In genomic region chr16:2983706-2984136, GRCh38 we compare ENCODE assay signal across 7 cellular contexts. TPM values are rescaled to one million over a fixed set of nuclear protein-coding genes. Genes with fewer than 3 reads are reported as not detected.
DNase-seq lines count a peak whose midpoint lies in the region; TF ChIP-seq lines count a peak whose summit lies in the region.

No MANE protein-coding gene starts in this region.

- peaks cover 7% of the 10 kb centered on the region for H3K36me3 Mint-ChIP-seq in activated naive CD4-positive, alpha-beta T cell treated with anti-CD3 and anti-CD28 coated beads for 36 hours (ENCODE audit: low read depth)
- H3K36me3 Mint-ChIP-seq in glutamatergic neuron (ENCODE audit: unreplicated experiment) = no peaks in the 10 kb centered on the region

- no peak for TF ChIP-seq POLR2A in vagina (IDR thresholded peaks at IDR 0.05)

- no peaks in the 10 kb centered on the region for H3K9me3 Mint-ChIP-seq in activated naive CD4-positive, alpha-beta T cell treated with anti-CD3 and anti-CD28 coated beads for 36 hours
- peaks cover 3% of the 10 kb centered on the region for H3K9me3 Mint-ChIP-seq in glutamatergic neuron (ENCODE audit: unreplicated experiment)

- H3K27me3 ChIP-seq in KMS-11 (ENCODE audit: insufficient read depth, low read depth) = peaks cover 51% of the 10 kb centered on the region
- H3K27me3 ChIP-seq in vagina = no peaks in the 10 kb centered on the region

- H3K36me3 ChIP-seq in KMS-11 (ENCODE audit: insufficient read depth) = no peaks in the 10 kb centered on the region
- H3K36me3 ChIP-seq in vagina = no peaks in the 10 kb centered on the region

- DNase-seq in GM12865 (ENCODE audit: low read depth) (peak; percentile 62), SK-N-DZ (ENCODE audit: low spot score) (peak; percentile 82), glutamatergic neuron (peak; percentile 91), posterior vena cava (ENCODE audit: low spot score) (peak; percentile 94), vagina (ENCODE audit: extremely low spot score in 2 of 2) (no peak)
- DNase-seq in activated naive CD4-positive, alpha-beta T cell treated with anti-CD3 and anti-CD28 coated beads for 36 hours = peak; percentile 81

- H2AFZ ChIP-seq in KMS-11 (ENCODE audit: low read depth) = peak overlapping the region; percentile 76

- peak overlapping the region; percentile 98 for H3K4me2 ChIP-seq in KMS-11

- H3K4me3 Mint-ChIP-seq in activated naive CD4-positive, alpha-beta T cell treated with anti-CD3 and anti-CD28 coated beads for 36 hours = peak overlapping the region; percentile 36
- H3K4me3 Mint-ChIP-seq in glutamatergic neuron (ENCODE audit: unreplicated experiment) = no peak overlapping the region

- H3K27ac Mint-ChIP-seq in activated naive CD4-positive, alpha-beta T cell treated with anti-CD3 and anti-CD28 coated beads for 36 hours = no peak overlapping the region
- H3K27ac Mint-ChIP-seq in glutamatergic neuron (ENCODE audit: unreplicated experiment) = no peak overlapping the region

- peaks cover 27% of the 10 kb centered on the region for H3K4me1 ChIP-seq in KMS-11 (ENCODE audit: low read depth, poor library complexity, severe bottlenecking)
- H3K4me1 ChIP-seq in vagina = peaks cover 37% of the 10 kb centered on the region

- TF ChIP-seq CTCF in GM12865 (IDR thresholded peaks at IDR 0.05; ENCODE audit: insufficient read depth, low read depth, low read length, missing control alignments) = peak; percentile 84
- TF ChIP-seq CTCF in KMS-11 (conservative IDR thresholded peaks at IDR 0.05; ENCODE audit: low read depth, low read length) = peak; percentile 90
- TF ChIP-seq CTCF in glutamatergic neuron (IDR thresholded peaks at IDR 0.05; ENCODE audit: partially characterized antibody, unreplicated experiment) = peak; percentile 93
- TF ChIP-seq CTCF in vagina (IDR thresholded peaks at IDR 0.05) = peak; percentile 81 to 92 (median 92)

- no peak overlapping the region for H3K4me3 ChIP-seq in GM12865 (ENCODE audit: low read depth, low read length)
- H3K4me3 ChIP-seq in KMS-11 (IDR thresholded peaks at IDR 0.05; ENCODE audit: insufficient read depth, low read depth, low read length) = no peak overlapping the region
- H3K4me3 ChIP-seq in vagina = peak overlapping the region; percentile 11 to 28

- H3K9me3 ChIP-seq in vagina = no peaks in the 10 kb centered on the region

- intact Hi-C loops in activated naive CD4-positive, alpha-beta T cell treated with anti-CD3 and anti-CD28 coated beads for 36 hours (cut with micrococcal nuclease) = loop anchor here (1.0 to 2.0 kb wide), 2 partner anchors 56 to 79 kb away; no protein-coding TSS in a partner anchor
- intact Hi-C loops in posterior vena cava (cut with DNase I) (loop anchor here in 1 of 2 donors (2.0 kb wide), 1 partner anchor 41 kb away; no protein-coding TSS in a partner anchor), vagina (cut with DNase I) (no loop called here)

- peaks cover 10% of the 10 kb centered on the region for H3K4me1 Mint-ChIP-seq in activated naive CD4-positive, alpha-beta T cell treated with anti-CD3 and anti-CD28 coated beads for 36 hours (ENCODE audit: low read depth)
- peaks cover 5% of the 10 kb centered on the region for H3K4me1 Mint-ChIP-seq in glutamatergic neuron (ENCODE audit: low read depth, unreplicated experiment)

- CTCF ChIA-PET in activated naive CD4-positive, alpha-beta T cell treated with anti-CD3 and anti-CD28 coated beads for 36 hours (lab: Charles Lee) = interaction anchor here (0.7 to 1.4 kb wide), 4 partner anchors 9 to 48 kb away, joined by 3 to 9 read pairs (median 3); no protein-coding TSS in a partner anchor

- H3K79me2 ChIP-seq in KMS-11 (ENCODE audit: insufficient read depth, low read depth) = peaks cover 13% of the 10 kb centered on the region; the same call in 1 of the 2 replicates

- H3K9ac ChIP-seq in KMS-11 = peak overlapping the region; percentile 17; the same call in 1 of the 2 replicates

- no peak overlapping the region for H3K27ac ChIP-seq in KMS-11
- no peak overlapping the region for H3K27ac ChIP-seq in vagina

- no peaks in the 10 kb centered on the region for H4K20me1 ChIP-seq in KMS-11 (ENCODE audit: insufficient read depth)

- no peaks in the 10 kb centered on the region for H3K27me3 Mint-ChIP-seq in activated naive CD4-positive, alpha-beta T cell treated with anti-CD3 and anti-CD28 coated beads for 36 hours (ENCODE audit: low read depth)
- peaks cover 6% of the 10 kb centered on the region for H3K27me3 Mint-ChIP-seq in glutamatergic neuron (ENCODE audit: unreplicated experiment)

RNA-seq across cellular contexts. Expression of gene PKMYT1, which starts 3.5 kb away (rescaled TPM):
- polyA plus RNA-seq in SK-N-DZ (2014; cell fraction: cytosol; rRNA removed) = 90.4 and 97.4 TPM in 2 replicates
- polyA plus RNA-seq in SK-N-DZ (2014; cell fraction: nucleus; rRNA removed) = 238 and 259 TPM in 2 replicates
- 100 to 1,000 TPM; 128 to 136 TPM for total RNA-seq in activated naive CD4-positive, alpha-beta T cell treated with anti-CD3 and anti-CD28 coated beads for 36 hours
- total RNA-seq in glutamatergic neuron (ENCODE audit: unreplicated experiment) = 8.5 TPM
- total RNA-seq in posterior vena cava = 1 to 10 TPM in 1 of 2 donors, under 1 TPM in 1; 0.76 to 1.6 TPM
- 6.9 TPM for total RNA-seq in vagina

RNA-seq across cellular contexts. Expression of gene PAQR4, which starts 14.6 kb away (rescaled TPM):
- 61.7 and 66.7 TPM in 2 replicates for polyA plus RNA-seq in SK-N-DZ (2014; cell fraction: cytosol; rRNA removed)
- polyA plus RNA-seq in SK-N-DZ (2014; cell fraction: nucleus; rRNA removed) = 84.7 and 92.4 TPM in 2 replicates
- 10 to 100 TPM; 25.8 to 28.2 TPM for total RNA-seq in activated naive CD4-positive, alpha-beta T cell treated with anti-CD3 and anti-CD28 coated beads for 36 hours
- 69.1 TPM for total RNA-seq in glutamatergic neuron (ENCODE audit: unreplicated experiment)
- total RNA-seq in posterior vena cava = 1 to 10 TPM; 2.5 to 5.4 TPM
- 2.7 TPM for total RNA-seq in vagina

RNA-seq across cellular contexts. Expression of gene KREMEN2, which starts 19.6 kb away (rescaled TPM):
- polyA plus RNA-seq in SK-N-DZ (2014; cell fraction: cytosol; rRNA removed) = 16.9 and 22.7 TPM in 2 replicates
- 45.5 and 46.1 TPM in 2 replicates for polyA plus RNA-seq in SK-N-DZ (2014; cell fraction: nucleus; rRNA removed)
- not detected for total RNA-seq in activated naive CD4-positive, alpha-beta T cell treated with anti-CD3 and anti-CD28 coated beads for 36 hours
- total RNA-seq in glutamatergic neuron (ENCODE audit: unreplicated experiment) (12.8 TPM), posterior vena cava (not detected), vagina (not detected)

RNA-seq across cellular contexts. Expression of gene CLDN9, which starts 29.0 kb away (rescaled TPM):
- polyA plus RNA-seq in SK-N-DZ (2014; cell fraction: cytosol; rRNA removed) = not detected in 2 replicates
- 0.17 TPM in 1 of 2 replicates, not detected in the other for polyA plus RNA-seq in SK-N-DZ (2014; cell fraction: nucleus; rRNA removed)
- not detected for total RNA-seq in activated naive CD4-positive, alpha-beta T cell treated with anti-CD3 and anti-CD28 coated beads for 36 hours
- total RNA-seq in glutamatergic neuron (ENCODE audit: unreplicated experiment) = 0.39 TPM
- total RNA-seq in posterior vena cava = not detected
- not detected for total RNA-seq in vagina

RNA-seq across cellular contexts. Expression of gene CLDN6, which starts 34.3 kb away (rescaled TPM):
- polyA plus RNA-seq in SK-N-DZ (2014; cell fraction: cytosol; rRNA removed) = not detected in 2 replicates
- polyA plus RNA-seq in SK-N-DZ (2014; cell fraction: nucleus; rRNA removed) = 0.17 TPM in 1 of 2 replicates, not detected in the other
- total RNA-seq in activated naive CD4-positive, alpha-beta T cell treated with anti-CD3 and anti-CD28 coated beads for 36 hours = not detected
- 31.1 TPM for total RNA-seq in glutamatergic neuron (ENCODE audit: unreplicated experiment)
- not detected for total RNA-seq in posterior vena cava
- not detected for total RNA-seq in vagina

Comparison
In these comparisons a context has a peak if more than half of its experiments do, and no peak if none do; other contexts are left out.
1. DNase-seq: peak in GM12865 (single experiment), SK-N-DZ (single experiment), activated naive CD4-positive, alpha-beta T cell treated with anti-CD3 and anti-CD28 coated beads for 36 hours (single experiment), glutamatergic neuron (single experiment) and posterior vena cava (single experiment); none in vagina (0 of 2).
2. H3K4me3 ChIP-seq: peak in vagina (2 of 2); none in GM12865 (single experiment) and KMS-11 (single experiment).
3. RNA of gene PKMYT1, which starts 3.5 kb away (total RNA-seq): 128 to 136 TPM in activated naive CD4-positive, alpha-beta T cell treated with anti-CD3 and anti-CD28 coated beads for 36 hours; 8.5 TPM in glutamatergic neuron (single experiment), 6.9 TPM in vagina (single experiment) and 0.76 to 1.6 TPM in posterior vena cava; every median in the first group is over 10 times any median in the second.
4. RNA of gene KREMEN2, which starts 19.6 kb away (total RNA-seq): 12.8 TPM in glutamatergic neuron (single experiment); not detected in activated naive CD4-positive, alpha-beta T cell treated with anti-CD3 and anti-CD28 coated beads for 36 hours, not detected in posterior vena cava and not detected in vagina (single experiment); every median in the first group is over 10 times any median in the second.
5. Peak in every context shown above with its lines, with median percentiles within 50 percentile points of each other: CTCF ChIP-seq.